In genomic region chr1:233441981-233442380, GRCh38 we compare ENCODE assay signal across 20 cellular contexts.
DNase-seq lines count a peak whose midpoint lies in the region; ATAC-seq, FAIRE-seq and TF ChIP-seq lines count a peak whose summit lies in the region.
"Had no signal": no experiment of that assay in that cellular context is flagged by ENCODE, and none has a peak within 500 bp of the region (broad histone marks: within the 10 kb centered on the region; RNA-seq: fewer than 3 reads in every experiment).

No MANE protein-coding gene starts in this region.

- no peaks in the 10 kb centered on the region for H3K79me1 ChIP-seq in H9 (ENCODE audit: insufficient read depth, low read depth, low read length, poor library complexity, severe bottlenecking)

- H3K4me3 ChIP-seq in A549 (no peak overlapping the region), hepatocyte (no peak overlapping the region)
- H3K4me3 ChIP-seq: BLaER1, GM12878, MG63 had no signal

- 0 out of 3 replicates have a peak overlapping the region, but pooled peaks have one; percentile 5 for H3K4me2 ChIP-seq in A549
- H3K4me2 ChIP-seq in hepatocyte: no peak overlapping the region
- H3K4me2 ChIP-seq in H9 (ENCODE audit: insufficient read depth, insufficient read length, low read length): no peak overlapping the region
- H3K4me2 ChIP-seq: BLaER1 had no signal

- POLR2A ChIA-PET in A549 (lab: Yijun Ruan, JAX): no interaction called here

- no peaks in the 10 kb centered on the region for H3K27me3 ChIP-seq in hepatocyte
- H3K27me3 ChIP-seq in H9 (ENCODE audit: insufficient read depth, low read length): no peaks in the 10 kb centered on the region
- H3K27me3 ChIP-seq: BLaER1, MG63 had no signal

- H3K9me3 Mint-ChIP-seq in H9: peaks cover 23 to 27% of the 10 kb centered on the region in 2 experiments

- H3K9me3 ChIP-seq in A549 (peaks cover 6% of the 10 kb centered on the region; the same call in 1 of the 3 replicates), hepatocyte (ENCODE audit: low read depth) (no peaks in the 10 kb centered on the region), H9 (ENCODE audit: control insufficient read depth, low read depth, low read length) (no peaks in the 10 kb centered on the region)
- H3K9me3 ChIP-seq: MG63 had no signal

- H2BK15ac ChIP-seq in H9 (ENCODE audit: low read depth, low read length): no peak overlapping the region

- WGBS in A549 (ENCODE audit: missing lambda C conversion rate): 70% methylated on average over 3 of the region's 3 CpGs
- WGBS in hepatocyte (ENCODE audit: low lambda C conversion rate, missing lambda C conversion rate): 74% methylated on average over 3 of the region's 3 CpGs
- no CpG with 5 or more reads among the region's 3 CpGs for WGBS in H9 (ENCODE audit: extremely low coverage, insufficient read length, low lambda C conversion rate)

- H3K4me3 Mint-ChIP-seq in H9: no peak overlapping the region
- H3K4me3 Mint-ChIP-seq: CD4-positive, alpha-beta memory T cell had no signal

- H3K9ac ChIP-seq in H9 (ENCODE audit: extremely low read depth, insufficient read length, low read length): no peak overlapping the region
- H3K9ac ChIP-seq: BLaER1 had no signal

- H3K18ac ChIP-seq in H9 (ENCODE audit: insufficient read length, low read depth, low read length): no peak overlapping the region

- no peak overlapping the region for H2AFZ ChIP-seq in hepatocyte
- no peak overlapping the region for H2AFZ ChIP-seq in H9 (ENCODE audit: low read length)

- CTCF ChIA-PET in A549 (lab: Yijun Ruan, JAX): interaction anchor here (0.7 to 4.8 kb wide), 32 partner anchors 13 to 868 kb away, joined by 3 to 66 read pairs (median 6); partner anchors contain the start of gene SLC35F3

- H3K9me2 ChIP-seq in hepatocyte (replicated peaks; ENCODE audit: insufficient read depth): no peaks in the 10 kb centered on the region

- no peak overlapping the region for H4K91ac ChIP-seq in H9 (ENCODE audit: insufficient read length, low read depth, low read length)

- TF ChIP-seq EP300 in A549 (IDR thresholded peaks at IDR 0.05): no peak

- H3K36me3 Mint-ChIP-seq in H9 (ENCODE audit: insufficient read depth in 1 of 3, low read depth in 3 of 3): peaks cover 15 to 25% (median 21%) of the 10 kb centered on the region in 3 experiments
- H3K36me3 Mint-ChIP-seq: CD4-positive, alpha-beta memory T cell had no signal

- H3K23me2 ChIP-seq in H9 (ENCODE audit: insufficient read length, low read depth, low read length, poor library complexity, severe bottlenecking): no peaks in the 10 kb centered on the region

- no peak overlapping the region for H4K5ac ChIP-seq in H9 (ENCODE audit: insufficient read length, low read depth, low read length)

- H4K8ac ChIP-seq in H9 (replicated peaks; ENCODE audit: insufficient read length, low read depth, low read length): no peak overlapping the region

- H3K56ac ChIP-seq in H9 (ENCODE audit: insufficient read length, low read depth, low read length): no peak overlapping the region

- peaks cover 5% of the 10 kb centered on the region for H3K27me3 Mint-ChIP-seq in H9 (ENCODE audit: low read depth)

- TF ChIP-seq POLR2A in A549 (IDR thresholded peaks at IDR 0.05; ENCODE audit: low read length): no peak

- no peak overlapping the region for H3K4ac ChIP-seq in H9 (ENCODE audit: low read depth, low read length)

- H3K14ac ChIP-seq in H9 (ENCODE audit: insufficient read depth, low read length): no peak overlapping the region

- no peak overlapping the region for H2BK12ac ChIP-seq in H9 (ENCODE audit: insufficient read length, low read depth, low read length)

- H3K79me2 ChIP-seq in hepatocyte: no peaks in the 10 kb centered on the region
- no peaks in the 10 kb centered on the region for H3K79me2 ChIP-seq in H9 (ENCODE audit: insufficient read depth, low read length)

- no peak for TF ChIP-seq RAD21 in A549 (conservative IDR thresholded peaks at IDR 0.05 in 1 of 2, IDR thresholded peaks at IDR 0.05 in 1 of 2)

- intact Hi-C loops in cardiac septum (cut with DNase I): loop anchor here (2.0 kb wide), 2 partner anchors 349 to 625 kb away; no protein-coding TSS in a partner anchor

- H3K23ac ChIP-seq in H9 (ENCODE audit: insufficient read length, low read depth, low read length): no peak overlapping the region

- no peak overlapping the region for H2AK5ac ChIP-seq in H9 (ENCODE audit: insufficient read length, low read length)

- no peaks in the 10 kb centered on the region for H3K36me3 ChIP-seq in hepatocyte (replicated peaks; ENCODE audit: insufficient read depth, low read depth)
- H3K36me3 ChIP-seq: BLaER1, MG63 had no signal

- ATAC-seq in A549: no peak

- H4K20me1 ChIP-seq in hepatocyte (ENCODE audit: insufficient read depth, poor library complexity, severe bottlenecking) (no peaks in the 10 kb centered on the region), H9 (ENCODE audit: control insufficient read depth, insufficient read depth, insufficient read length) (no peaks in the 10 kb centered on the region)
- H4K20me1 ChIP-seq: BLaER1 had no signal

- H2BK120ac ChIP-seq in H9 (ENCODE audit: low read depth, low read length, poor library complexity, severe bottlenecking): no peak overlapping the region

- 0 out of 4 replicates have a peak, but pooled peaks cover 0 to 2% of the 10 kb centered on the region in 2 experiments for H3K4me1 Mint-ChIP-seq in H9

- no peak overlapping the region for H3T11ph ChIP-seq in H9 (ENCODE audit: low read length)

- H3K4me1 ChIP-seq in A549 (peaks cover 23% of the 10 kb centered on the region), hepatocyte (ENCODE audit: insufficient read depth) (no peaks in the 10 kb centered on the region), H9 (ENCODE audit: insufficient read depth, low read length) (no peaks in the 10 kb centered on the region)
- H3K4me1 ChIP-seq: BLaER1 had no signal

- no peak for FAIRE-seq in A549 (lab: Jason Lieb, UNC)
- FAIRE-seq: A204.1 had no signal

- no peak overlapping the region for H2BK5ac ChIP-seq in H9 (ENCODE audit: insufficient read length, low read length)

- peak overlapping the region in 1 of 2 experiments; percentile 42; a peak in 2 of 6 replicates for H3K27ac ChIP-seq in A549
- H3K27ac ChIP-seq in VCaP: peak overlapping the region; percentile 10; the same call in 1 of the 2 replicates
- peak overlapping the region; percentile 3 for H3K27ac ChIP-seq in hepatocyte
- no peak overlapping the region for H3K27ac ChIP-seq in H9 (ENCODE audit: insufficient read length, low read depth, low read length)
- H3K27ac ChIP-seq: BLaER1, HL-60 had no signal

- TF ChIP-seq CTCF in A549 (IDR thresholded peaks at IDR 0.05) (no peak), VCaP (conservative IDR thresholded peaks at IDR 0.05) (no peak), hepatocyte (IDR thresholded peaks at IDR 0.05; ENCODE audit: poor library complexity) (no peak), H9 (conservative IDR thresholded peaks at IDR 0.05) (no peak)

- no peak overlapping the region for H2BK20ac ChIP-seq in H9 (ENCODE audit: low read depth, low read length, poor library complexity, severe bottlenecking)

- no peak for DNase-seq in A549 (ENCODE audit: low read depth in 1 of 2, low spot score in 1 of 2)
- DNase-seq in M059J (ENCODE audit: low read depth): peak; percentile 50
- DNase-seq in hepatocyte (ENCODE audit: low spot score): no peak
- no peak for DNase-seq in H9
- DNase-seq in SW 1271 (lab: John Stamatoyannopoulos, UW): no peak
- no peak for DNase-seq in cardiac septum (ENCODE audit: low spot score)
- DNase-seq in ACHN: no peak
- DNase-seq: CD4-positive, alpha-beta memory T cell; DMS153; HCEC 1CT; MG63; NCI-H1092; NCI-H146; NCI-H2081; SIG-M5 had no signal

- no peak overlapping the region for H3K27ac Mint-ChIP-seq in H9
- H3K27ac Mint-ChIP-seq: CD4-positive, alpha-beta memory T cell had no signal

- in situ Hi-C loops in ACHN (cut with HindIII; ENCODE audit: low pct_ligation_motif_present, low pct_unique_long_range_greater_than_20kb, low sequenced_read_pairs): no loop called here

TF ChIP-seq in A549, 52 proteins besides CTCF, POLR2A, EP300 and RAD21 (continues in another document):
- TF ChIP-seq PBX3 (IDR thresholded peaks at IDR 0.05) (no peak), MAZ (IDR thresholded peaks at IDR 0.05; ENCODE audit: borderline replicate concordance, low read depth, low read length) (no peak), JUNB (IDR thresholded peaks at IDR 0.05) (no peak), SREBF2 (IDR thresholded peaks at IDR 0.05) (no peak), ZC3H11A (IDR thresholded peaks at IDR 0.05) (no peak), RCOR1 (IDR thresholded peaks at IDR 0.05; ENCODE audit: low read depth, low read length) (no peak), POLR2AphosphoS2 (conservative IDR thresholded peaks at IDR 0.05; ENCODE audit: low read length) (no peak), FOXS1 (CRISPR knock-in tag; IDR thresholded peaks at IDR 0.05) (no peak)
- TF ChIP-seq, protein P1, sequence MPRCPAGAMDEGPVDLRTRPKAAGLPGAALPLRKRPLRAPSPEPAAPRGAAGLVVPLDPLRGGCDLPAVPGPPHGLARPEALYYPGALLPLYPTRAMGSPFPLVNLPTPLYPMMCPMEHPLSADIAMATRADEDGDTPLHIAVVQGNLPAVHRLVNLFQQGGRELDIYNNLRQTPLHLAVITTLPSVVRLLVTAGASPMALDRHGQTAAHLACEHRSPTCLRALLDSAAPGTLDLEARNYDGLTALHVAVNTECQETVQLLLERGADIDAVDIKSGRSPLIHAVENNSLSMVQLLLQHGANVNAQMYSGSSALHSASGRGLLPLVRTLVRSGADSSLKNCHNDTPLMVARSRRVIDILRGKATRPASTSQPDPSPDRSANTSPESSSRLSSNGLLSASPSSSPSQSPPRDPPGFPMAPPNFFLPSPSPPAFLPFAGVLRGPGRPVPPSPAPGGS (IDR thresholded peaks at IDR 0.05): no peak
- TF ChIP-seq, protein P2, sequence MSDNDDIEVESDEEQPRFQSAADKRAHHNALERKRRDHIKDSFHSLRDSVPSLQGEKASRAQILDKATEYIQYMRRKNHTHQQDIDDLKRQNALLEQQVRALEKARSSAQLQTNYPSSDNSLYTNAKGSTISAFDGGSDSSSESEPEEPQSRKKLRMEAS (IDR thresholded peaks at IDR 0.05): no peak
- TF ChIP-seq, protein P3, sequence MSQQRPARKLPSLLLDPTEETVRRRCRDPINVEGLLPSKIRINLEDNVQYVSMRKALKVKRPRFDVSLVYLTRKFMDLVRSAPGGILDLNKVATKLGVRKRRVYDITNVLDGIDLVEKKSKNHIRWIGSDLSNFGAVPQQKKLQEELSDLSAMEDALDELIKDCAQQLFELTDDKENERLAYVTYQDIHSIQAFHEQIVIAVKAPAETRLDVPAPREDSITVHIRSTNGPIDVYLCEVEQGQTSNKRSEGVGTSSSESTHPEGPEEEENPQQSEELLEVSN (IDR thresholded peaks at IDR 0.05; ENCODE audit: borderline replicate concordance, low read depth): no peak
